Comparison of ENCODE assay signal across 19 cellular contexts in genomic region chr1:90719321-90720136, GRCh38. TPM values are rescaled to one million over a fixed set of nuclear protein-coding genes. Genes with fewer than 3 reads are reported as not detected.
DNase-seq lines count a peak whose midpoint lies in the region; ATAC-seq and TF ChIP-seq lines count a peak whose summit lies in the region.
"Had no signal": no experiment of that assay in that cellular context is flagged by ENCODE, and none has a peak within 500 bp of the region (broad histone marks: within the 10 kb centered on the region; RNA-seq: fewer than 3 reads in every experiment).

No MANE protein-coding gene starts in this region.

- H3K27me3 ChIP-seq in HUES64 (ENCODE audit: insufficient read depth, low read length), result peaks cover 100% of the 10 kb centered on the region
- peaks cover 19 to 100% (median 88%) of the 10 kb centered on the region in 4 donors for H3K27me3 ChIP-seq in esophagus muscularis mucosa
- H3K27me3 ChIP-seq in trophoblast cell (ENCODE audit: insufficient read depth, low read length), result peaks cover 77% of the 10 kb centered on the region
- peaks cover 0 to 64% of the 10 kb centered on the region in 2 donors for H3K27me3 ChIP-seq in body of pancreas

- WGBS in HUES64, result 1% methylated on average over 54 of the region's 54 CpGs
- 10% methylated on average over 28 of the region's 54 CpGs for WGBS in esophagus muscularis mucosa
- WGBS in trophoblast cell (ENCODE audit: extremely low coverage, insufficient coverage, insufficient read length), result no CpG with 5 or more reads among the region's 54 CpGs
- 10 to 14% methylated on average over 39 to 54 of the region's 54 CpGs for WGBS in body of pancreas, 2 donors

- H3K18ac ChIP-seq in trophoblast cell (ENCODE audit: low read length), result no peak overlapping the region

- H4K91ac ChIP-seq in trophoblast cell (ENCODE audit: low read depth, low read length), result no peak overlapping the region

- peak overlapping the region; percentile 14 for H2AFZ ChIP-seq in trophoblast cell (ENCODE audit: insufficient read depth, low read length, poor library complexity)

- H3K36me3 ChIP-seq in HUES64 (ENCODE audit: insufficient read depth, low read length), result no peaks in the 10 kb centered on the region
- no peaks in the 10 kb centered on the region for H3K36me3 ChIP-seq in esophagus muscularis mucosa
- no peaks in the 10 kb centered on the region for H3K36me3 ChIP-seq in trophoblast cell (ENCODE audit: control insufficient read depth in 1 of 2, insufficient read depth in 2 of 2, low read length in 2 of 2)
- no peaks in the 10 kb centered on the region for H3K36me3 ChIP-seq in body of pancreas (replicated peaks in 1 of 2; ENCODE audit: insufficient read depth in 1 of 2, low read depth in 2 of 2)
- H3K36me3 ChIP-seq: colonic mucosa had no signal

- H3K9me3 ChIP-seq in HUES64 (ENCODE audit: insufficient read depth, low read depth, low read length) (no peaks in the 10 kb centered on the region), esophagus muscularis mucosa (peaks cover 0 to 5% (median 2%) of the 10 kb centered on the region in 4 donors), trophoblast cell (ENCODE audit: insufficient read depth, low read depth, low read length) (peaks cover 2% of the 10 kb centered on the region), body of pancreas (no peaks in the 10 kb centered on the region)
- H3K9me3 ChIP-seq: colonic mucosa had no signal

- H3K4me1 Mint-ChIP-seq in T-helper 2 cell treated with Interferon-gamma antibody and Interleukin-4, amounts not matched to agents 5 μg/mL and 100 μg/mL, for 36 hours (ENCODE audit: low read depth), result peaks cover 18% of the 10 kb centered on the region

- intact Hi-C loops in esophagus muscularis mucosa (cut with DNase I), result loop anchor here (10.0 kb wide), 2 partner anchors 235 to 445 kb away; no protein-coding TSS in a partner anchor
- intact Hi-C loops in body of pancreas (cut with DNase I), result no loop called here

- ATAC-seq in HG02840 (IDR thresholded peaks at IDR 0.05; ENCODE audit: low FRiP score, unreplicated experiment) (no peak), body of pancreas (no peak)

- H3K9ac ChIP-seq in HUES64 (ENCODE audit: low read depth, low read length) (no peak overlapping the region), trophoblast cell (ENCODE audit: low read length) (no peak overlapping the region)

- no peaks in the 10 kb centered on the region for H3K79me2 ChIP-seq in trophoblast cell (ENCODE audit: control insufficient read depth, insufficient read depth, low read length, poor library complexity)

- H3K27ac Mint-ChIP-seq in T-helper 2 cell treated with Interferon-gamma antibody and Interleukin-4, amounts not matched to agents 5 μg/mL and 100 μg/mL, for 36 hours, result peak overlapping the region; percentile 79

- no peak overlapping the region for H2BK120ac ChIP-seq in trophoblast cell (ENCODE audit: insufficient read depth, low read length, poor library complexity)

- H3K4me2 ChIP-seq in trophoblast cell (ENCODE audit: low read length), result peak overlapping the region; percentile 38

- H3K4ac ChIP-seq in trophoblast cell (ENCODE audit: low read depth, low read length), result no peak overlapping the region

- DNase-seq in T-helper 2 cell treated with Interferon-gamma antibody and Interleukin-4, amounts not matched to agents 5 μg/mL and 100 μg/mL, for 36 hours (ENCODE audit: low spot score), result no peak
- DNase-seq in T-helper 2 cell (no peak), esophagus muscularis mucosa (ENCODE audit: extremely low spot score) (peak; percentile 70), trophoblast cell (no peak), medulla oblongata (ENCODE audit: extremely low spot score) (no peak), body of pancreas (no peak)
- DNase-seq: ACHN; activated gamma-delta T cell; colonic mucosa; DMS79 treated with DMSO at 0.1 percent for 48 hours; foreskin melanocyte; NCI-H2227 treated with DMSO at 0.1 percent for 48 hours; stimulated activated CD4-positive, alpha-beta T cell treated with anti-CD3 and anti-CD28 coated beads, Interleukin-4, amount 100 ng/mL, for 4 hours had no signal

- H3K36me3 Mint-ChIP-seq in T-helper 2 cell treated with Interferon-gamma antibody and Interleukin-4, amounts not matched to agents 5 μg/mL and 100 μg/mL, for 36 hours (ENCODE audit: low read depth), result peaks cover 10% of the 10 kb centered on the region

- H4K12ac ChIP-seq in trophoblast cell (ENCODE audit: low read depth, low read length), result no peak overlapping the region

- H3K4me3 Mint-ChIP-seq in T-helper 2 cell treated with Interferon-gamma antibody and Interleukin-4, amounts not matched to agents 5 μg/mL and 100 μg/mL, for 36 hours, result no peak overlapping the region

- peak overlapping the region; percentile 60 for H3K23ac ChIP-seq in trophoblast cell (ENCODE audit: low read length)

- no peak for TF ChIP-seq EP300 in esophagus muscularis mucosa (IDR thresholded peaks at IDR 0.05)

- no peak overlapping the region for H4K8ac ChIP-seq in trophoblast cell (ENCODE audit: low read depth, low read length)

- peaks cover 4% of the 10 kb centered on the region for H3K9me3 Mint-ChIP-seq in T-helper 2 cell treated with Interferon-gamma antibody and Interleukin-4, amounts not matched to agents 5 μg/mL and 100 μg/mL, for 36 hours

- H3K4me3 ChIP-seq in HUES64 (ENCODE audit: low read length) (peak overlapping the region; percentile 35), esophagus muscularis mucosa (no peak overlapping the region), trophoblast cell (ENCODE audit: low read depth, low read length) (no peak overlapping the region), body of pancreas (no peak overlapping the region)

- no peaks in the 10 kb centered on the region for H3K79me1 ChIP-seq in trophoblast cell (ENCODE audit: low read length)

- H3K27ac ChIP-seq in HUES64 (ENCODE audit: low read depth, low read length), result no peak overlapping the region
- H3K27ac ChIP-seq in esophagus muscularis mucosa (replicated peaks in 1 of 4), result no peak overlapping the region
- H3K27ac ChIP-seq in trophoblast cell (ENCODE audit: low read depth, low read length), result no peak overlapping the region
- no peak overlapping the region for H3K27ac ChIP-seq in body of pancreas
- H3K27ac ChIP-seq: colonic mucosa, HL-60 had no signal

- TF ChIP-seq CTCF in esophagus muscularis mucosa (IDR thresholded peaks at IDR 0.05) (no peak), body of pancreas (IDR thresholded peaks at IDR 0.05) (no peak)

- no peak overlapping the region for H3K14ac ChIP-seq in trophoblast cell (ENCODE audit: low read length)

- TF ChIP-seq POLR2A in esophagus muscularis mucosa (IDR thresholded peaks at IDR 0.05; ENCODE audit: low read depth) (no peak), body of pancreas (IDR thresholded peaks at IDR 0.05) (no peak)

- no peak overlapping the region for H2BK5ac ChIP-seq in trophoblast cell (ENCODE audit: low read depth, low read length, poor library complexity)

- H3K4me1 ChIP-seq in HUES64 (ENCODE audit: insufficient read depth, low read length) (peaks cover 27% of the 10 kb centered on the region; the same call in 1 of the 2 replicates), esophagus muscularis mucosa (peaks cover 35 to 63% (median 52%) of the 10 kb centered on the region in 4 donors), trophoblast cell (ENCODE audit: control insufficient read depth in 1 of 2, insufficient read depth in 2 of 2, low read length in 2 of 2) (peaks cover 16 to 26% of the 10 kb centered on the region in 2 experiments), body of pancreas (peaks cover 30% of the 10 kb centered on the region)

- H2AK5ac ChIP-seq in trophoblast cell (ENCODE audit: low read length), result no peak overlapping the region

- H3K27me3 Mint-ChIP-seq in T-helper 2 cell treated with Interferon-gamma antibody and Interleukin-4, amounts not matched to agents 5 μg/mL and 100 μg/mL, for 36 hours (ENCODE audit: low read depth), result peaks cover 85% of the 10 kb centered on the region

- H2BK12ac ChIP-seq in trophoblast cell (ENCODE audit: low read length), result no peak overlapping the region

RNA-seq across cellular contexts. Expression of gene BARHL2, which starts 2.4 kb away (rescaled TPM):
- not detected for polyA plus RNA-seq in HUES64 (2013, experiment 1 of 2)
- polyA plus RNA-seq in HUES64 (2013, experiment 2 of 2), result not detected
- total RNA-seq in esophagus muscularis mucosa (not detected), body of pancreas (not detected)
- polyA plus RNA-seq in trophoblast cell (2013), result not detected in 2 replicates
- total RNA-seq: colonic mucosa, liver, pulmonary artery endothelial cell, RPMI7951 had no signal
- polyA plus RNA-seq: liver had no signal
